Comparison of ENCODE assay signal across 1 cellular context in the genomic region with DNA sequence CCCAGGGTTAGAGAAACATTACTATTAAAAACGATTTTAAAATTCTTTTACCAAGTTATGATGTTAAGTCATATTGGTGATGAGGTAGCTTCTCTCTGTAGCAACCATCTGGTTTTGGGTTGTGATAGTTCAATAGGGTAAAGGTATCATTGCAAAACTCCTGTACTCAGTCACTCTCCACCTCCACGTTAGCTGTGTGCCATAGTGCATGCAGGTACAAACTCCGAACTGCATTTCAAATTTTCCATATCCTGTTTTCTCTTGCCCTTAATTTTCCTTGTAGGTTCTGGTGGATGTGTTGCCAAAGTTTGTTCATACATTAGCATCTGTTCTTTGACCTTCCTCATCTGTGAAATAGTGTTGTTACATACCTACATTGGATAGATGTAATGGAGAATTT.
A peak's percentile ranks its signal among the peaks of the same experiment; 100 is the strongest.
TF ChIP-seq lines count a peak whose summit lies in the region.

No MANE protein-coding gene starts in this region.

TF ChIP-seq in liver, 16 proteins besides CTCF, POLR2A, EP300 and RAD21 (continued from another document):
- TF ChIP-seq, protein P1, sequence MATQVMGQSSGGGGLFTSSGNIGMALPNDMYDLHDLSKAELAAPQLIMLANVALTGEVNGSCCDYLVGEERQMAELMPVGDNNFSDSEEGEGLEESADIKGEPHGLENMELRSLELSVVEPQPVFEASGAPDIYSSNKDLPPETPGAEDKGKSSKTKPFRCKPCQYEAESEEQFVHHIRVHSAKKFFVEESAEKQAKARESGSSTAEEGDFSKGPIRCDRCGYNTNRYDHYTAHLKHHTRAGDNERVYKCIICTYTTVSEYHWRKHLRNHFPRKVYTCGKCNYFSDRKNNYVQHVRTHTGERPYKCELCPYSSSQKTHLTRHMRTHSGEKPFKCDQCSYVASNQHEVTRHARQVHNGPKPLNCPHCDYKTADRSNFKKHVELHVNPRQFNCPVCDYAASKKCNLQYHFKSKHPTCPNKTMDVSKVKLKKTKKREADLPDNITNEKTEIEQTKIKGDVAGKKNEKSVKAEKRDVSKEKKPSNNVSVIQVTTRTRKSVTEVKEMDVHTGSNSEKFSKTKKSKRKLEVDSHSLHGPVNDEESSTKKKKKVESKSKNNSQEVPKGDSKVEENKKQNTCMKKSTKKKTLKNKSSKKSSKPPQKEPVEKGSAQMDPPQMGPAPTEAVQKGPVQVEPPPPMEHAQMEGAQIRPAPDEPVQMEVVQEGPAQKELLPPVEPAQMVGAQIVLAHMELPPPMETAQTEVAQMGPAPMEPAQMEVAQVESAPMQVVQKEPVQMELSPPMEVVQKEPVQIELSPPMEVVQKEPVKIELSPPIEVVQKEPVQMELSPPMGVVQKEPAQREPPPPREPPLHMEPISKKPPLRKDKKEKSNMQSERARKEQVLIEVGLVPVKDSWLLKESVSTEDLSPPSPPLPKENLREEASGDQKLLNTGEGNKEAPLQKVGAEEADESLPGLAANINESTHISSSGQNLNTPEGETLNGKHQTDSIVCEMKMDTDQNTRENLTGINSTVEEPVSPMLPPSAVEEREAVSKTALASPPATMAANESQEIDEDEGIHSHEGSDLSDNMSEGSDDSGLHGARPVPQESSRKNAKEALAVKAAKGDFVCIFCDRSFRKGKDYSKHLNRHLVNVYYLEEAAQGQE (IDR thresholded peaks at IDR 0.05): peak; percentile 82
- TF ChIP-seq EGR1 (IDR thresholded peaks at IDR 0.05; ENCODE audit: low read depth in 2 of 2) (peak; percentile 86 to 96), FOXA1 (IDR thresholded peaks at IDR 0.05) (peak; percentile 87), TAF1 (conservative IDR thresholded peaks at IDR 0.05) (no peak), YY1 (IDR thresholded peaks at IDR 0.05) (peak; percentile 87), NR2F2 (IDR thresholded peaks at IDR 0.05) (peak; percentile 47), RXRA (IDR thresholded peaks at IDR 0.05) (peak; percentile 99 to 100), JUND (IDR thresholded peaks at IDR 0.05) (peak; percentile 84 to 94), HNF4G (IDR thresholded peaks at IDR 0.05) (peak; percentile 97), GABPA (IDR thresholded peaks at IDR 0.05 in 1 of 2, conservative IDR thresholded peaks at IDR 0.05 in 1 of 2) (peak; percentile 17 to 75)
